28 cellular contexts compared by ENCODE assay signal in genomic region chr19:16336571-16336970, GRCh38. TPM values are rescaled to one million over a fixed set of nuclear protein-coding genes. Genes with fewer than 3 reads are reported as not detected.
A peak's percentile ranks its signal among the peaks of the same experiment; 100 is the strongest.
DNase-seq lines count a peak whose midpoint lies in the region; ATAC-seq, FAIRE-seq and TF ChIP-seq lines count a peak whose summit lies in the region.
"Had no signal": no experiment of that assay in that cellular context is flagged by ENCODE, and none has a peak within 500 bp of the region (broad histone marks: within the 10 kb centered on the region; RNA-seq: fewer than 3 reads in every experiment).

No MANE protein-coding gene starts in this region.

- intact Hi-C loops in endothelial cell of umbilical vein (cut with micrococcal nuclease), result no loop called here

- no peak overlapping the region for H3K9ac ChIP-seq in endothelial cell of umbilical vein (replicated peaks; ENCODE audit: extremely low read depth, insufficient read depth, low read length)

- H4K20me1 ChIP-seq in endothelial cell of umbilical vein (replicated peaks; ENCODE audit: control insufficient read depth, extremely low read depth, insufficient read depth, low read length), result no peaks in the 10 kb centered on the region

- H3K36me3 Mint-ChIP-seq in T-helper 1 cell treated with Interleukin-12 subunit alpha and Interleukin-12 subunit beta and Interleukin-4 antibody, amounts not matched to agents 30 μg/mL and 1 μg/mL, for 36 hours (ENCODE audit: low read depth), result peaks cover 5% of the 10 kb centered on the region
- H3K36me3 Mint-ChIP-seq in T-cell (no peaks in the 10 kb centered on the region), nephron (ENCODE audit: low read depth) (no peaks in the 10 kb centered on the region)

- no peak for TF ChIP-seq POLR2A in endothelial cell of umbilical vein (IDR thresholded peaks at IDR 0.05; ENCODE audit: low read depth, low read length)

- ATAC-seq in T-cell (replicated peaks in 1 of 4) (no peak), GM21526 (IDR thresholded peaks at IDR 0.05; ENCODE audit: low FRiP score, unreplicated experiment) (no peak), HG02623 (IDR thresholded peaks at IDR 0.05; ENCODE audit: unreplicated experiment) (no peak)
- ATAC-seq: activated CD4-positive, alpha-beta T cell treated with anti-CD3 and anti-CD28 coated beads for 36 hours; activated T-cell treated with anti-CD3 and anti-CD28 coated beads, Interleukin-2, amount 50 U/mL, for 4 hours had no signal

- CTCF ChIA-PET in T-cell (lab: Charles Lee) (no interaction called here), endothelial cell of umbilical vein (lab: Charles Lee) (interaction anchor here (0.6 to 3.5 kb wide), 5 partner anchors 14 to 91 kb away, joined by 3 to 43 read pairs (median 7); no protein-coding TSS in a partner anchor)

- FAIRE-seq in endothelial cell of umbilical vein (lab: Jason Lieb, UNC), result peak; percentile 49
- FAIRE-seq: GM18507 had no signal

- H3K4me3 Mint-ChIP-seq in T-helper 1 cell treated with Interleukin-12 subunit alpha and Interleukin-12 subunit beta and Interleukin-4 antibody, amounts not matched to agents 30 μg/mL and 1 μg/mL, for 36 hours, result no peak overlapping the region
- H3K4me3 Mint-ChIP-seq in T-cell, result peak overlapping the region in 1 of 3 donors; percentile 84
- no peak overlapping the region for H3K4me3 Mint-ChIP-seq in nephron
- H3K4me3 Mint-ChIP-seq: activated CD4-positive, alpha-beta T cell treated with anti-CD3 and anti-CD28 coated beads for 36 hours; activated T-cell treated with anti-CD3 and anti-CD28 coated beads, Interleukin-2, amount 50 U/mL, for 4 hours; endodermal cell; H9 had no signal

- H3K9me3 ChIP-seq in endothelial cell of umbilical vein (replicated peaks; ENCODE audit: control insufficient read depth, insufficient read depth, low read length), result no peaks in the 10 kb centered on the region

- no peaks in the 10 kb centered on the region for H3K9me3 Mint-ChIP-seq in T-helper 1 cell treated with Interleukin-12 subunit alpha and Interleukin-12 subunit beta and Interleukin-4 antibody, amounts not matched to agents 30 μg/mL and 1 μg/mL, for 36 hours
- H3K9me3 Mint-ChIP-seq in T-cell (no peaks in the 10 kb centered on the region), nephron (no peaks in the 10 kb centered on the region)
- H3K9me3 Mint-ChIP-seq: activated T-cell treated with anti-CD3 and anti-CD28 coated beads, Interleukin-2, amount 50 U/mL, for 4 hours; endodermal cell; H9 had no signal

- H3K27me3 ChIP-seq in endothelial cell of umbilical vein (ENCODE audit: control insufficient read depth in 2 of 2, insufficient read depth in 2 of 2, low read length in 2 of 2), result no peaks in the 10 kb centered on the region

- no peak overlapping the region for H3K4me3 ChIP-seq in endothelial cell of umbilical vein (replicated peaks in 1 of 3; ENCODE audit: insufficient read depth in 1 of 3, low read depth in 1 of 3, low read length in 3 of 3)
- H3K4me3 ChIP-seq: lung, PC-9, smooth muscle cell had no signal

- H3K27me3 Mint-ChIP-seq in T-helper 1 cell treated with Interleukin-12 subunit alpha and Interleukin-12 subunit beta and Interleukin-4 antibody, amounts not matched to agents 30 μg/mL and 1 μg/mL, for 36 hours (ENCODE audit: low read depth), result no peaks in the 10 kb centered on the region
- H3K27me3 Mint-ChIP-seq in T-cell (no peaks in the 10 kb centered on the region), nephron (ENCODE audit: low read depth) (peaks cover 22% of the 10 kb centered on the region)

- H2AFZ ChIP-seq in endothelial cell of umbilical vein (ENCODE audit: low read depth, low read length), result no peak overlapping the region
- H2AFZ ChIP-seq: PC-9 had no signal

- dilution Hi-C loops in endothelial cell of umbilical vein (cut with MboI; ENCODE audit: extremely low pct_ligation_motif_present, low sequenced_read_pairs), result no loop called here

- H3K4me1 ChIP-seq in endothelial cell of umbilical vein (ENCODE audit: control insufficient read depth, extremely low read depth, insufficient read depth, low read length), result peaks cover 34% of the 10 kb centered on the region

- no peaks in the 10 kb centered on the region for H3K79me2 ChIP-seq in endothelial cell of umbilical vein (ENCODE audit: control insufficient read depth, insufficient read depth, low read length)

- no peaks in the 10 kb centered on the region for H3K9me1 ChIP-seq in endothelial cell of umbilical vein (replicated peaks; ENCODE audit: control insufficient read depth, extremely low read depth, insufficient read depth, low read length)

- DNase-seq in T-helper 1 cell (no peak), T-cell (no peak), endothelial cell of umbilical vein (ENCODE audit: low read depth, low spot score) (no peak), mucosa of gallbladder (ENCODE audit: low spot score) (no peak)
- DNase-seq: activated CD4-positive, alpha-beta T cell treated with anti-CD3 and anti-CD28 coated beads for 36 hours; activated naive CD4-positive, alpha-beta T cell; activated T-cell treated with anti-CD3 and anti-CD28 coated beads, Interleukin-2, amount 50 U/mL, for 4 hours; anterior cingulate cortex; DMS53; endodermal cell; GF-D8; H9; Kasumi-1; NCI-H1694 treated with DMSO at 0.1 percent for 48 hours; NCI-H2171 treated with DMSO at 0.1 percent for 48 hours; NCI-H524; NK-92 treated with Interleukin-12 subunit alpha and Interleukin-12 subunit beta, amount 100 ng/mL, for 24 hours; PC-9; Right ventricle myocardium superior; substantia nigra had no signal

- H3K36me3 ChIP-seq in endothelial cell of umbilical vein (ENCODE audit: control insufficient read depth in 2 of 2, extremely low read depth in 1 of 2, insufficient read depth in 2 of 2, low read length in 2 of 2), result no peaks in the 10 kb centered on the region

- POLR2A ChIA-PET in T-cell (lab: Charles Lee) (no interaction called here), endothelial cell of umbilical vein (lab: Charles Lee) (no interaction called here)

- no peak overlapping the region for H3K4me2 ChIP-seq in endothelial cell of umbilical vein (ENCODE audit: insufficient read depth, low read length)
- H3K4me2 ChIP-seq: PC-9, smooth muscle cell had no signal

- peak overlapping the region; percentile 19 for H3K27ac Mint-ChIP-seq in T-helper 1 cell treated with Interleukin-12 subunit alpha and Interleukin-12 subunit beta and Interleukin-4 antibody, amounts not matched to agents 30 μg/mL and 1 μg/mL, for 36 hours
- peak overlapping the region; percentile 74 to 75 for H3K27ac Mint-ChIP-seq in T-cell
- H3K27ac Mint-ChIP-seq in nephron, result peak overlapping the region in 2 of 3 experiments; percentile 33 to 68
- H3K27ac Mint-ChIP-seq: activated CD4-positive, alpha-beta T cell treated with anti-CD3 and anti-CD28 coated beads for 36 hours; endodermal cell; H9 had no signal

- peaks cover 41% of the 10 kb centered on the region for H3K4me1 Mint-ChIP-seq in T-helper 1 cell treated with Interleukin-12 subunit alpha and Interleukin-12 subunit beta and Interleukin-4 antibody, amounts not matched to agents 30 μg/mL and 1 μg/mL, for 36 hours (ENCODE audit: low read depth)
- H3K4me1 Mint-ChIP-seq in T-cell (peaks cover 59 to 72% (median 65%) of the 10 kb centered on the region in 3 donors), nephron (peaks cover 18% of the 10 kb centered on the region)
- H3K4me1 Mint-ChIP-seq: endodermal cell had no signal

- BruUV-seq in endothelial cell of umbilical vein (replicated peaks; lab: Mats Ljungman, UMichigan), result no TSS peak

- no peak for TF ChIP-seq CTCF in endothelial cell of umbilical vein (IDR thresholded peaks at IDR 0.05; ENCODE audit: extremely low read depth in 1 of 2, insufficient read depth in 1 of 2, low read depth in 1 of 2, low read length in 2 of 2)
- no peak for TF ChIP-seq CTCF in nephron (IDR thresholded peaks at IDR 0.05; ENCODE audit: unreplicated experiment in 3 of 3)

- no peak overlapping the region for H3K27ac ChIP-seq in endothelial cell of umbilical vein (ENCODE audit: insufficient read depth, low read depth, low read length)
- H3K27ac ChIP-seq: 22Rv1, PC-9 had no signal

TF ChIP-seq in endothelial cell of umbilical vein, 7 proteins besides CTCF, POLR2A, EP300 and RAD21:
- TF ChIP-seq MAX (IDR thresholded peaks at IDR 0.05; ENCODE audit: insufficient read depth, insufficient read length), result no peak
- no peak for TF ChIP-seq JUN (IDR thresholded peaks at IDR 0.05; ENCODE audit: borderline replicate concordance, insufficient read depth, insufficient read length, low read depth)
- TF ChIP-seq MYC (IDR thresholded peaks at IDR 0.05; ENCODE audit: low read depth, low read length), result no peak
- TF ChIP-seq FOS (IDR thresholded peaks at IDR 0.05; ENCODE audit: borderline replicate concordance, insufficient read depth, low read length), result no peak
- TF ChIP-seq EZH2 (IDR thresholded peaks at IDR 0.05; ENCODE audit: borderline replicate concordance, low read depth, low read length, severe bottlenecking), result no peak
- TF ChIP-seq GATA2 (IDR thresholded peaks at IDR 0.05; ENCODE audit: insufficient read depth, insufficient read length, low read depth, low read length), result no peak
- TF ChIP-seq POLR2AphosphoS5 (IDR thresholded peaks at IDR 0.05; ENCODE audit: insufficient read depth, low read depth, low read length), result no peak

RNA-seq across cellular contexts. Expression of gene KLF2, which starts 11.9 kb away (rescaled TPM):
- total RNA-seq in T-cell (100 to 1,000 TPM; 612 to 721 (median 621) TPM), endothelial cell of umbilical vein (23.4 and 37.7 TPM in 2 replicates), mucosa of gallbladder (91.4 TPM)
- polyA plus RNA-seq in endothelial cell of umbilical vein, result 30.3 and 30.6 TPM in 2 replicates
- 14.0 and 24.3 TPM in 2 replicates for polyA plus RNA-seq in endothelial cell of umbilical vein (2011; cell fraction: cytosol; rRNA removed)
- polyA plus RNA-seq in endothelial cell of umbilical vein (2011; cell fraction: nucleus; rRNA removed), result 54.3 and 60.2 TPM in 2 replicates
- polyA plus RNA-seq in endothelial cell of umbilical vein (2012), result 30.3 and 45.3 TPM in 2 replicates
- polyA minus RNA-seq in endothelial cell of umbilical vein, result 2.1 and 3.0 TPM in 2 replicates
- polyA minus RNA-seq in endothelial cell of umbilical vein (2011; cell fraction: cytosol; rRNA and poly(A)+ RNA removed), result 2.5 TPM
- polyA minus RNA-seq in endothelial cell of umbilical vein (2011; cell fraction: nucleus; rRNA and poly(A)+ RNA removed), result 15.2 and 55.6 TPM in 2 replicates

Comparison
In these comparisons a context has a peak if more than half of its experiments do, and no peak if none do; other contexts are left out.
1. H3K27ac Mint-ChIP-seq: peak in every context shown above with its lines; median percentile 74 in T-cell; 50 in nephron; 19 in T-helper 1 cell treated with Interleukin-12 subunit alpha and Interleukin-12 subunit beta and Interleukin-4 antibody, amounts not matched to agents 30 μg/mL and 1 μg/mL, for 36 hours.